8 cellular contexts compared by ENCODE assay signal in genomic region chr1:231040800-231041704, GRCh38. TPM values are rescaled to one million over a fixed set of nuclear protein-coding genes. Genes with fewer than 3 reads are reported as not detected.
DNase-seq lines count a peak whose midpoint lies in the region; ATAC-seq and TF ChIP-seq lines count a peak whose summit lies in the region.

No MANE protein-coding gene starts in this region.

- peaks cover 2% of the 10 kb centered on the region for H3K36me3 Mint-ChIP-seq in T-helper 17 cell (ENCODE audit: low read depth)

- H3K4me2 ChIP-seq in DOHH2 (ENCODE audit: low read length), result peak overlapping the region; percentile 88

- H3K4me1 Mint-ChIP-seq in T-helper 17 cell, result peaks cover 11% of the 10 kb centered on the region

- peaks cover 5% of the 10 kb centered on the region for H3K27me3 Mint-ChIP-seq in T-helper 17 cell

- H3K27ac Mint-ChIP-seq in T-helper 17 cell, result peak overlapping the region; percentile 60

- no peak for DNase-seq in T-helper 17 cell
- DNase-seq in omental fat pad (ENCODE audit: low spot score), result no peak
- no peak for DNase-seq in posterior vena cava (ENCODE audit: low spot score)
- no peak for DNase-seq in SKM-1 (lab: John Stamatoyannopoulos, UW; ENCODE audit: unreplicated experiment)
- DNase-seq in GM13977 (ENCODE audit: low spot score), result no peak

- 6 to 8% methylated on average over 37 of the region's 37 CpGs for WGBS in esophagus, 2 donors

- intact Hi-C loops in posterior vena cava (cut with DNase I), result no loop called here

- in situ Hi-C loops in GM13977 (cut with MboI; ENCODE audit: low pct_unique_long_range_greater_than_20kb, low sequenced_read_pairs, unreplicated experiment), result no loop called here

- H3K4me1 ChIP-seq in DOHH2 (ENCODE audit: control insufficient read depth, low read length) (peaks cover 26% of the 10 kb centered on the region), esophagus (ENCODE audit: control insufficient read depth in 2 of 2, insufficient read depth in 2 of 2, low read length in 1 of 2) (peaks cover 0 to 9% of the 10 kb centered on the region in 2 donors)

- no peaks in the 10 kb centered on the region for H3F3A ChIP-seq in DOHH2 (ENCODE audit: control insufficient read depth, insufficient read depth)

- H3K27me3 ChIP-seq in DOHH2 (ENCODE audit: control insufficient read depth, low read length) (peaks cover 41% of the 10 kb centered on the region), esophagus (ENCODE audit: control insufficient read depth in 1 of 2, insufficient read depth in 2 of 2, low read length in 2 of 2) (no peaks in the 10 kb centered on the region)

- peak overlapping the region; percentile 91 for H3K4me3 Mint-ChIP-seq in T-helper 17 cell

- H4K20me1 ChIP-seq in DOHH2 (ENCODE audit: control insufficient read depth, insufficient read depth, low read depth, low read length), result peaks cover 5% of the 10 kb centered on the region; the same call in 1 of the 2 replicates

- peaks cover 21% of the 10 kb centered on the region for H3K79me2 ChIP-seq in DOHH2 (ENCODE audit: control insufficient read depth, low read length)

- H3K9me3 ChIP-seq in DOHH2 (ENCODE audit: control insufficient read depth, insufficient read depth, low read length) (no peaks in the 10 kb centered on the region), T-helper 17 cell (ENCODE audit: control insufficient read depth, low read length, poor library complexity, severe bottlenecking) (no peaks in the 10 kb centered on the region), esophagus (ENCODE audit: control insufficient read depth in 2 of 2, insufficient read depth in 1 of 2, low read depth in 1 of 2, low read length in 1 of 2) (no peaks in the 10 kb centered on the region)

- no peak for TF ChIP-seq CTCF in DOHH2 (IDR thresholded peaks at IDR 0.05; ENCODE audit: low read depth, low read length, poor library complexity, severe bottlenecking)
- no peak for TF ChIP-seq CTCF in omental fat pad (IDR thresholded peaks at IDR 0.05)
- TF ChIP-seq CTCF in GM13977 (IDR thresholded peaks at IDR 0.05; ENCODE audit: extremely low read depth, insufficient read depth, missing control alignments), result no peak

- H3K36me3 ChIP-seq in DOHH2 (ENCODE audit: control insufficient read depth, low read length) (no peaks in the 10 kb centered on the region; the same call in 1 of the 2 replicates), esophagus (ENCODE audit: control insufficient read depth in 2 of 2, insufficient read depth in 2 of 2, low read length in 1 of 2) (no peaks in the 10 kb centered on the region)

- no peaks in the 10 kb centered on the region for H3K9me2 ChIP-seq in DOHH2 (replicated peaks; ENCODE audit: control insufficient read depth, low read length)

- H3K27ac ChIP-seq in DOHH2 (ENCODE audit: low read depth, low read length), result no peak overlapping the region
- peak overlapping the region in 1 of 2 donors; percentile 27 for H3K27ac ChIP-seq in esophagus (ENCODE audit: low read depth in 2 of 2, low read length in 1 of 2)

- H3K4me3 ChIP-seq in DOHH2 (ENCODE audit: low read length) (peak overlapping the region; percentile 87), esophagus (ENCODE audit: low read depth in 1 of 2, low read length in 2 of 2) (peak overlapping the region; percentile 60 to 85)

- ATAC-seq in T-helper 17 cell, result no peak
- ATAC-seq in omental fat pad (ENCODE audit: low FRiP score), result peak; percentile 33
- ATAC-seq in GM18502 (IDR thresholded peaks at IDR 0.05; ENCODE audit: poor library complexity, unreplicated experiment), result no peak

RNA-seq across cellular contexts. Expression of gene FAM89A, which starts 1.0 kb away (rescaled TPM):
- total RNA-seq in T-helper 17 cell (1 to 10 TPM; 1.3 to 1.8 TPM), omental fat pad (100 to 1,000 TPM in 3 of 4 donors, 10 to 100 TPM in 1; 62.6 to 290 (median 145) TPM), posterior vena cava (10 to 100 TPM in 1 of 2 donors, 1 to 10 TPM in 1; 8.4 to 11.2 TPM)
- 1 to 10 TPM; 6.1 to 6.7 TPM for polyA plus RNA-seq in esophagus

Comparison
In these comparisons a context has a peak if more than half of its experiments do, and no peak if none do; other contexts are left out.
1. RNA of gene FAM89A, which starts 1.0 kb away (total RNA-seq): 62.6 to 290 TPM in omental fat pad; 8.4 to 11.2 TPM in posterior vena cava and 1.3 to 1.8 TPM in T-helper 17 cell; every median in the first group is over 4 times any median in the second.